9 cellular contexts compared by ENCODE assay signal in genomic region chr1:178664278-178664677, GRCh38.
DNase-seq lines count a peak whose midpoint lies in the region; ATAC-seq, FAIRE-seq and TF ChIP-seq lines count a peak whose summit lies in the region.
"Had no signal": no experiment of that assay in that cellular context is flagged by ENCODE, and none has a peak within 500 bp of the region (broad histone marks: within the 10 kb centered on the region; RNA-seq: fewer than 3 reads in every experiment).

No MANE protein-coding gene starts in this region.

- H3K27ac Mint-ChIP-seq in nephron progenitor cell = no peak overlapping the region

- H3K27ac ChIP-seq in GM12878 (ENCODE audit: control insufficient read depth, insufficient read depth) = no peak overlapping the region
- H3K27ac ChIP-seq in breast epithelium = no peak overlapping the region

- RAD21 ChIA-PET in GM12878 (lab: Charles Lee; ENCODE audit: unreplicated experiment) = interaction anchor here (0.7 to 2.5 kb wide), 5 partner anchors 20 to 121 kb away, joined by 3 to 11 read pairs (median 5); no protein-coding TSS in a partner anchor

- no peaks in the 10 kb centered on the region for H3K9me3 Mint-ChIP-seq in nephron progenitor cell

- TF ChIP-seq CTCF in GM12878 (IDR thresholded peaks at IDR 0.05 in 2 of 3, conservative IDR thresholded peaks at IDR 0.05 in 1 of 3; ENCODE audit: control insufficient read depth in 2 of 3, extremely low read depth in 1 of 3, insufficient read depth in 1 of 3, low read depth in 3 of 3, low read length in 3 of 3) (no peak), nephron progenitor cell (IDR thresholded peaks at IDR 0.05) (no peak), breast epithelium (IDR thresholded peaks at IDR 0.05) (no peak)

- peak overlapping the region; percentile 39; the same call in 1 of the 2 replicates for H3K4me2 ChIP-seq in GM12878 (ENCODE audit: control insufficient read depth, insufficient read depth)

- no peak overlapping the region for H3K9ac ChIP-seq in GM12878 (ENCODE audit: control insufficient read depth, insufficient read depth, low read length)

- peak overlapping the region; percentile 42 for H2AFZ ChIP-seq in GM12878 (ENCODE audit: control insufficient read depth, low read depth, low read length)

- H3K36me3 ChIP-seq in GM12878 (ENCODE audit: control insufficient read depth in 2 of 2, insufficient read depth in 2 of 2, low read length in 1 of 2) (no peaks in the 10 kb centered on the region), breast epithelium (no peaks in the 10 kb centered on the region)

- H3K4me3 Mint-ChIP-seq in nephron progenitor cell = no peak overlapping the region

- H3K4me1 Mint-ChIP-seq in nephron progenitor cell = no peaks in the 10 kb centered on the region

- no TSS peak for BruUV-seq in GM12878 (replicated peaks; lab: Mats Ljungman, UMichigan)

- FAIRE-seq in GM12878 (lab: Jason Lieb, UNC) = no peak
- FAIRE-seq: HTR-8/SVneo had no signal

- TF ChIP-seq POLR2A in GM12878 (IDR thresholded peaks at IDR 0.05; ENCODE audit: low read depth, low read length) (no peak), breast epithelium (IDR thresholded peaks at IDR 0.05) (no peak)

- H3K9me3 ChIP-seq in GM12878 (replicated peaks; ENCODE audit: control insufficient read depth, insufficient read depth, low read length) (no peaks in the 10 kb centered on the region; the same call in 2 of the 3 replicates), breast epithelium (no peaks in the 10 kb centered on the region)

- CTCF ChIA-PET in GM12878 (lab: Yijun Ruan, JAX) = interaction anchor here (0.8 to 1.8 kb wide), 4 partner anchors 14 to 131 kb away, joined by 3 to 7 read pairs (median 4); partner anchors contain the start of gene RALGPS2

- no peak for TF ChIP-seq RAD21 in GM12878 (IDR thresholded peaks at IDR 0.05; ENCODE audit: insufficient read depth, low read depth, low read length)

- intact Hi-C loops in GM12878 (cut with micrococcal nuclease; ENCODE audit: unreplicated experiment) = loop anchor here (5.0 to 10.0 kb wide), 3 partner anchors 57 to 361 kb away; partner anchors contain the start of gene FAM20B
- intact Hi-C loops in breast epithelium (cut with DNase I; ENCODE audit: low total_unique reads) = no loop called here

- H3K36me3 Mint-ChIP-seq in nephron progenitor cell (ENCODE audit: low read depth) = no peaks in the 10 kb centered on the region

- WGBS in GM12878 (ENCODE audit: insufficient coverage, insufficient replicate concordance, low lambda C conversion rate, missing lambda C conversion rate) = 3% methylated on average over 5 of the region's 5 CpGs

- SMC1A ChIA-PET in GM12878 (lab: Charles Lee; ENCODE audit: uncharacterized antibody, unreplicated experiment) = interaction anchor here (0.7 to 2.5 kb wide), 12 partner anchors 14 to 338 kb away, joined by 3 to 10 read pairs (median 5); no protein-coding TSS in a partner anchor

- no peak for TF ChIP-seq EP300 in GM12878 (IDR thresholded peaks at IDR 0.05; ENCODE audit: borderline replicate concordance in 1 of 2, control insufficient read depth in 1 of 2, low read depth in 2 of 2, low read length in 2 of 2)

- H3K27me3 Mint-ChIP-seq in nephron progenitor cell (ENCODE audit: low read depth, poor library complexity) = peaks cover 3% of the 10 kb centered on the region

- H3K4me1 ChIP-seq in GM12878 (ENCODE audit: control insufficient read depth, insufficient read depth, low read length) (peaks cover 30% of the 10 kb centered on the region), breast epithelium (no peaks in the 10 kb centered on the region)

- POLR2A ChIA-PET in GM12878 (lab: Charles Lee) = interaction anchor here (0.6 to 1.6 kb wide), 3 partner anchors 21 to 84 kb away, joined by 3 to 6 read pairs (median 3); no protein-coding TSS in a partner anchor

- H3K4me3 ChIP-seq in GM12878 (no peak overlapping the region), breast epithelium (no peak overlapping the region)

- H3K27me3 ChIP-seq in GM12878 (replicated peaks in 1 of 2; ENCODE audit: control insufficient read depth in 2 of 2, insufficient read depth in 2 of 2, low read length in 1 of 2) (no peaks in the 10 kb centered on the region), breast epithelium (no peaks in the 10 kb centered on the region)

- no peaks in the 10 kb centered on the region for H4K20me1 ChIP-seq in GM12878 (ENCODE audit: control insufficient read depth, insufficient read depth)

- in situ Hi-C loops in GM12878 (cut with MboI) = no loop called here

- peak; percentile 70 for ATAC-seq in GM18519 (IDR thresholded peaks at IDR 0.05; ENCODE audit: low FRiP score, unreplicated experiment)
- peak; percentile 77 for ATAC-seq in GM21717 (IDR thresholded peaks at IDR 0.05; ENCODE audit: unreplicated experiment)
- ATAC-seq in HG03457 (IDR thresholded peaks at IDR 0.05; ENCODE audit: unreplicated experiment) = peak; percentile 46
- ATAC-seq in GM12878 = peak; percentile 80
- ATAC-seq in left lobe of liver = no peak
- no peak for ATAC-seq in SK-N-SH treated with all-trans-retinoic acid at 6 μM for 48 hours

- H3K79me2 ChIP-seq in GM12878 (ENCODE audit: control insufficient read depth, insufficient read depth, low read length) = no peaks in the 10 kb centered on the region

- DNase-seq in GM12878 (ENCODE audit: low read depth, low spot score) (peak; percentile 79), nephron progenitor cell (no peak), left lobe of liver (ENCODE audit: low spot score) (no peak), breast epithelium (ENCODE audit: low spot score in 2 of 2) (no peak)

TF ChIP-seq in GM12878, 131 proteins besides CTCF, POLR2A, EP300 and RAD21 (continues in another document):
- peak; percentile 84 for TF ChIP-seq YY1 (IDR thresholded peaks at IDR 0.05; ENCODE audit: low read depth, low read length)
- TF ChIP-seq CBX5 (IDR thresholded peaks at IDR 0.05; ENCODE audit: low read depth) = 0 out of 2 replicates have a peak, but pooled peaks have one; percentile 20
- TF ChIP-seq SREBF1 (IDR thresholded peaks at IDR 0.05; ENCODE audit: low read length) = no peak
- TF ChIP-seq USF1 (IDR thresholded peaks at IDR 0.05; ENCODE audit: borderline replicate concordance, extremely low read length, insufficient read depth, low read depth, low read length) = peak; percentile 66
- 0 out of 2 replicates have a peak, but pooled peaks have one; percentile 30 for TF ChIP-seq TCF3 (IDR thresholded peaks at IDR 0.05; ENCODE audit: borderline replicate concordance, insufficient read depth, low read depth, low read length)
- peak; percentile 82; the same call in 1 of the 2 replicates for TF ChIP-seq RAD51 (IDR thresholded peaks at IDR 0.05)
- TF ChIP-seq BHLHE40 (IDR thresholded peaks at IDR 0.05; ENCODE audit: borderline replicate concordance in 1 of 2, low read depth in 2 of 2, low read length in 1 of 2) = 0 out of 4 replicates have a peak, but pooled peaks of 1 of the 2 experiments have one; percentile 14
- no peak for TF ChIP-seq POLR2AphosphoS2 (IDR thresholded peaks at IDR 0.05; ENCODE audit: low read depth, low read length)
- TF ChIP-seq TCF7 (IDR thresholded peaks at IDR 0.05; ENCODE audit: borderline replicate concordance) = no peak
- TF ChIP-seq SPI1 (IDR thresholded peaks at IDR 0.05; ENCODE audit: borderline replicate concordance, insufficient read depth, low read depth, low read length) = peak; percentile 52; the same call in 1 of the 2 replicates
- no peak for TF ChIP-seq SMAD1 (IDR thresholded peaks at IDR 0.05; ENCODE audit: low read depth, partially characterized antibody)
- TF ChIP-seq POU2F2 (IDR thresholded peaks at IDR 0.05; ENCODE audit: borderline replicate concordance, low read depth, low read length) = peak; percentile 38; the same call in 1 of the 3 replicates
- TF ChIP-seq NBN (IDR thresholded peaks at IDR 0.05) = peak; percentile 54; the same call in 1 of the 2 replicates

TF ChIP-seq in SK-N-SH treated with all-trans-retinoic acid at 6 μM for 48 hours, 23 proteins besides CTCF, POLR2A, EP300 and RAD21 (continues in another document):
- TF ChIP-seq GLIS3 (CRISPR knock-in tag; IDR thresholded peaks at IDR 0.05) (no peak), CREB5 (CRISPR knock-in tag; IDR thresholded peaks at IDR 0.05; ENCODE audit: low read depth) (no peak), ZNF8 (CRISPR knock-in tag; IDR thresholded peaks at IDR 0.05) (no peak), PPARA (CRISPR knock-in tag; IDR thresholded peaks at IDR 0.05; ENCODE audit: borderline replicate concordance) (no peak), ZNF565 (CRISPR knock-in tag; conservative IDR thresholded peaks at IDR 0.05; ENCODE audit: low read depth) (no peak), CSDC2 (CRISPR knock-in tag; IDR thresholded peaks at IDR 0.05) (no peak), ZNF70 (CRISPR knock-in tag; IDR thresholded peaks at IDR 0.05) (no peak), SNAI2 (CRISPR knock-in tag; IDR thresholded peaks at IDR 0.05) (no peak), ARNTL (CRISPR knock-in tag; IDR thresholded peaks at IDR 0.05; ENCODE audit: borderline replicate concordance, low read depth) (no peak), PATZ1 (CRISPR knock-in tag; IDR thresholded peaks at IDR 0.05; ENCODE audit: borderline replicate concordance) (no peak), ZC3H10 (CRISPR knock-in tag; IDR thresholded peaks at IDR 0.05) (no peak)

Comparison
In these comparisons a context has a peak if more than half of its experiments do, and no peak if none do; other contexts are left out.
1. ATAC-seq: peak in GM18519 (single experiment), GM21717 (single experiment), HG03457 (single experiment) and GM12878 (single experiment); none in left lobe of liver (single experiment) and SK-N-SH treated with all-trans-retinoic acid at 6 μM for 48 hours (single experiment).